Comparison of ENCODE assay signal across 22 cellular contexts in genomic region chr6:11740875-11741274, GRCh38. TPM values are rescaled to one million over a fixed set of nuclear protein-coding genes. Genes with fewer than 3 reads are reported as not detected.
"Had no signal": no experiment of that assay in that cellular context is flagged by ENCODE, and none has a peak within 500 bp of the region (broad histone marks: within the 10 kb centered on the region; RNA-seq: fewer than 3 reads in every experiment).

No MANE protein-coding gene starts in this region.

- DNase-seq: KBM-7; NCI-H1092; NCI-H1105 treated with DMSO at 0.1 percent for 48 hours; NCI-H1417 treated with DMSO at 0.1 percent for 48 hours; NCI-H146; NCI-H1694 treated with DMSO at 0.1 percent for 48 hours; NCI-H1930; NCI-H2081 treated with DMSO at 0.1 percent for 48 hours; NCI-H2171; NCI-H226; NCI-H446; NCI-H510A; NCI-H524 treated with DMSO at 0.1 percent for 48 hours; NCI-H69; NCI-H774; NK-92 treated with Interleukin-12 subunit alpha and Interleukin-12 subunit beta, amount 100 ng/mL, for 24 hours; PC-3; SHP77; SK-N-SH had no signal

- ATAC-seq: Panc1, PC-3 had no signal

RNA-seq across cellular contexts. Expression of gene ADTRP, which starts 37.7 kb away (rescaled TPM):
- total RNA-seq: OCI-LY7, PC-3, SK-MEL-5 had no signal
